In genomic region chr19:4337906-4338440, GRCh38 we compare ENCODE assay signal across 9 cellular contexts. TPM values are rescaled to one million over a fixed set of nuclear protein-coding genes. Genes with fewer than 3 reads are reported as not detected.
DNase-seq lines count a peak whose midpoint lies in the region; ATAC-seq and TF ChIP-seq lines count a peak whose summit lies in the region.
"Had no signal": no experiment of that assay in that cellular context is flagged by ENCODE, and none has a peak within 500 bp of the region (broad histone marks: within the 10 kb centered on the region; RNA-seq: fewer than 3 reads in every experiment).

No MANE protein-coding gene starts in this region.

- in situ Hi-C loops in Panc1 (cut with HindIII; ENCODE audit: low pct_unique_long_range_greater_than_20kb, low sequenced_read_pairs) = no loop called here
- in situ Hi-C loops in GM13977 (cut with MboI; ENCODE audit: low pct_unique_long_range_greater_than_20kb, low sequenced_read_pairs, unreplicated experiment) = no loop called here

- CTCF ChIA-PET in Panc1 (lab: Charles Lee) = interaction anchor here (1.5 kb wide), 1 partner anchor 71 kb away, joined by 11 read pairs; no protein-coding TSS in a partner anchor

- H3K9me3 ChIP-seq in ES-I3 (ENCODE audit: control insufficient read depth, insufficient read depth, low read length) (no peaks in the 10 kb centered on the region; the same call in 1 of the 2 replicates), Panc1 (ENCODE audit: control insufficient read depth, insufficient read depth, low read depth, low read length) (no peaks in the 10 kb centered on the region), osteoblast (ENCODE audit: low read depth, low read length) (no peaks in the 10 kb centered on the region)

- POLR2A ChIA-PET in Panc1 (lab: Charles Lee) = no interaction called here

- no peaks in the 10 kb centered on the region for H3K79me2 ChIP-seq in osteoblast (ENCODE audit: insufficient read depth, low read length)

- H3K4me1 ChIP-seq in ES-I3 (ENCODE audit: insufficient read depth, low read length) (no peaks in the 10 kb centered on the region), Panc1 (ENCODE audit: control insufficient read depth, insufficient read depth, low read length) (peaks cover 4% of the 10 kb centered on the region), osteoblast (ENCODE audit: insufficient read depth, low read length) (peaks cover 12% of the 10 kb centered on the region)

- H3K36me3 ChIP-seq in ES-I3 (ENCODE audit: insufficient read depth, low read length) = no peaks in the 10 kb centered on the region
- no peaks in the 10 kb centered on the region for H3K36me3 ChIP-seq in Panc1 (ENCODE audit: control insufficient read depth, insufficient read depth, low read length)
- H3K36me3 ChIP-seq in osteoblast (ENCODE audit: insufficient read depth, low read length) = no peaks in the 10 kb centered on the region

- peak overlapping the region; percentile 96 for H2AFZ ChIP-seq in osteoblast (ENCODE audit: low read length)

- peak overlapping the region; percentile 47; the same call in 1 of the 2 replicates for H3K9ac ChIP-seq in ES-I3 (ENCODE audit: low read depth, low read length)

- DNase-seq in Panc1 (ENCODE audit: low read depth, low spot score) (no peak), epithelial cell of prostate (ENCODE audit: low read depth, low spot score) (no peak), osteoblast (ENCODE audit: insufficient read length, low spot score, missing footprints) (peak; percentile 52), GM13977 (ENCODE audit: low spot score) (no peak), NCI-H748 treated with DMSO at 0.1 percent for 48 hours (lab: John Stamatoyannopoulos, UW) (no peak)

- BruUV-seq in Panc1 (replicated peaks; lab: Mats Ljungman, UMichigan) = no TSS peak

- no peaks in the 10 kb centered on the region for H3K27me3 ChIP-seq in Panc1 (ENCODE audit: control insufficient read depth, insufficient read depth, low read length)
- no peaks in the 10 kb centered on the region for H3K27me3 ChIP-seq in osteoblast (ENCODE audit: insufficient read depth, low read length)

- intact Hi-C loops in Panc1 (cut with micrococcal nuclease; ENCODE audit: unreplicated experiment) = no loop called here

- H3K4me2 ChIP-seq in osteoblast (ENCODE audit: insufficient read depth, low read length) = peak overlapping the region; percentile 96

- H4K20me1 ChIP-seq in osteoblast (ENCODE audit: insufficient read depth, low read length) = no peaks in the 10 kb centered on the region

- ATAC-seq in Panc1 = no peak
- ATAC-seq in GM21423 (IDR thresholded peaks at IDR 0.05; ENCODE audit: unreplicated experiment) = no peak
- no peak for ATAC-seq in GM21723 (IDR thresholded peaks at IDR 0.05; ENCODE audit: unreplicated experiment)

- peak overlapping the region; percentile 72; the same call in 1 of the 2 replicates for H3K27ac ChIP-seq in Panc1 (ENCODE audit: low read length)
- peak overlapping the region; percentile 67 for H3K27ac ChIP-seq in epithelial cell of prostate
- no peak overlapping the region for H3K27ac ChIP-seq in osteoblast (ENCODE audit: low read depth, low read length)

- H3K4me3 ChIP-seq in Panc1 (ENCODE audit: low read depth in 2 of 2, low read length in 2 of 2) (peak overlapping the region; percentile 38 to 67), osteoblast (ENCODE audit: insufficient read depth, low read length) (peak overlapping the region; percentile 72)

- TF ChIP-seq CTCF in Panc1 (IDR thresholded peaks at IDR 0.05) (no peak), osteoblast (IDR thresholded peaks at IDR 0.05; ENCODE audit: extremely low read depth, low read depth, low read length) (no peak), GM13977 (IDR thresholded peaks at IDR 0.05; ENCODE audit: extremely low read depth, insufficient read depth, missing control alignments) (no peak)

RNA-seq across cellular contexts. Expression of gene STAP2, which starts 0.7 kb away (rescaled TPM):
- total RNA-seq in Panc1 (2021; ENCODE audit: unreplicated experiment) (10.0 TPM), osteoblast (2.4 and 2.5 TPM in 2 replicates)
- 21.6 TPM for polyA plus RNA-seq in Panc1 (2012; ENCODE audit: insufficient read length)

RNA-seq across cellular contexts. Expression of gene MPND, which starts 5.4 kb away (rescaled TPM):
- total RNA-seq in Panc1 (2021; ENCODE audit: unreplicated experiment) (22.9 TPM), osteoblast (6.8 and 6.9 TPM in 2 replicates)
- polyA plus RNA-seq in Panc1 (2012; ENCODE audit: insufficient read length) = 44.9 TPM

RNA-seq across cellular contexts. Expression of gene FSD1, which starts 33.6 kb away (rescaled TPM):
- total RNA-seq in Panc1 (2021; ENCODE audit: unreplicated experiment) (12.1 TPM), osteoblast (0.29 and 1.1 TPM in 2 replicates)
- polyA plus RNA-seq in Panc1 (2012; ENCODE audit: insufficient read length) = 31.9 TPM
- total RNA-seq: NCI-H460 had no signal

RNA-seq across cellular contexts. Expression of gene TMIGD2, which starts 35.8 kb away (rescaled TPM):
- total RNA-seq in Panc1 (2021; ENCODE audit: unreplicated experiment) (not detected), osteoblast (not detected in 2 replicates)
- 0.47 TPM for polyA plus RNA-seq in Panc1 (2012; ENCODE audit: insufficient read length)
- total RNA-seq: NCI-H460 had no signal

RNA-seq across cellular contexts. Expression of gene SHD, which starts 58.9 kb away (rescaled TPM):
- total RNA-seq in Panc1 (2021; ENCODE audit: unreplicated experiment) = 0.46 TPM
- polyA plus RNA-seq in Panc1 (2012; ENCODE audit: insufficient read length) = 0.35 TPM
- not detected in 2 replicates for total RNA-seq in osteoblast
- total RNA-seq: NCI-H460 had no signal
